Comparison of ENCODE assay signal across 19 cellular contexts in genomic region chr5:181220178-181220515, GRCh38. TPM values are rescaled to one million over a fixed set of nuclear protein-coding genes. Genes with fewer than 3 reads are reported as not detected.
DNase-seq lines count a peak whose midpoint lies in the region; ATAC-seq and TF ChIP-seq lines count a peak whose summit lies in the region.
"Had no signal": no experiment of that assay in that cellular context is flagged by ENCODE, and none has a peak within 500 bp of the region (broad histone marks: within the 10 kb centered on the region; RNA-seq: fewer than 3 reads in every experiment).

No MANE protein-coding gene starts in this region.

- 91 to 97% methylated on average over 5 to 7 of the region's 10 CpGs for WGBS in esophagus squamous epithelium, 2 donors

- POLR2A ChIA-PET in activated CD4-positive, alpha-beta T cell treated with anti-CD3 and anti-CD28 coated beads for 36 hours (lab: Charles Lee), result interaction anchor here (0.6 to 0.7 kb wide), 2 partner anchors 47 to 56 kb away, joined by 3 read pairs; no protein-coding TSS in a partner anchor
- POLR2A ChIA-PET in CD8-positive, alpha-beta memory T cell (lab: Charles Lee), result interaction anchor here (0.6 to 1.0 kb wide), 5 partner anchors 13 to 32 kb away, joined by 3 to 6 read pairs (median 3); no protein-coding TSS in a partner anchor

- H3K4me3 ChIP-seq in CD8-positive, alpha-beta memory T cell (ENCODE audit: low read length), result no peak overlapping the region
- H3K4me3 ChIP-seq in gastrocnemius medialis (no peak overlapping the region), esophagus squamous epithelium (no peak overlapping the region), colonic mucosa (no peak overlapping the region)
- H3K4me3 ChIP-seq: BLaER1, esophagus muscularis mucosa had no signal

- CTCF ChIA-PET in activated CD4-positive, alpha-beta T cell treated with anti-CD3 and anti-CD28 coated beads for 36 hours (lab: Charles Lee), result interaction anchor here (0.7 to 1.1 kb wide), 2 partner anchors 13 to 35 kb away, joined by 3 read pairs; no protein-coding TSS in a partner anchor
- CTCF ChIA-PET in CD8-positive, alpha-beta memory T cell (lab: Charles Lee), result interaction anchor here (1.1 to 2.1 kb wide), 3 partner anchors 9 to 30 kb away, joined by 3 to 8 read pairs (median 3); no protein-coding TSS in a partner anchor

- TF ChIP-seq POLR2A in gastrocnemius medialis (IDR thresholded peaks at IDR 0.05), result no peak
- TF ChIP-seq POLR2A in esophagus squamous epithelium (IDR thresholded peaks at IDR 0.05), result no peak

- H3K9me3 ChIP-seq in CD8-positive, alpha-beta memory T cell (ENCODE audit: low read length), result no peaks in the 10 kb centered on the region
- H3K9me3 ChIP-seq in gastrocnemius medialis, result no peaks in the 10 kb centered on the region
- H3K9me3 ChIP-seq in esophagus squamous epithelium, result no peaks in the 10 kb centered on the region
- no peaks in the 10 kb centered on the region for H3K9me3 ChIP-seq in colonic mucosa
- H3K9me3 ChIP-seq: BLaER1, esophagus muscularis mucosa had no signal

- H3K4me1 ChIP-seq in CD8-positive, alpha-beta memory T cell (ENCODE audit: insufficient read depth, low read length), result peaks cover 49% of the 10 kb centered on the region
- H3K4me1 ChIP-seq in gastrocnemius medialis (peaks cover 11 to 21% of the 10 kb centered on the region in 2 donors), esophagus squamous epithelium (peaks cover 20 to 66% (median 25%) of the 10 kb centered on the region in 3 donors), colonic mucosa (peaks cover 7% of the 10 kb centered on the region)

- peaks cover 6% of the 10 kb centered on the region for H3K36me3 Mint-ChIP-seq in activated CD4-positive, alpha-beta T cell treated with anti-CD3 and anti-CD28 coated beads for 36 hours (ENCODE audit: low read depth)
- peaks cover 0 to 36% (median 0%) of the 10 kb centered on the region in 3 donors for H3K36me3 Mint-ChIP-seq in CD8-positive, alpha-beta memory T cell
- no peaks in the 10 kb centered on the region for H3K36me3 Mint-ChIP-seq in activated naive CD8-positive, alpha-beta T cell
- H3K36me3 Mint-ChIP-seq in natural killer cell treated with Interleukin-12 subunit alpha and Interleukin-12 subunit beta and Interleukin-15 and Interleukin-18, amount 100 ng/mL, for 72 hours, result no peaks in the 10 kb centered on the region

- no peaks in the 10 kb centered on the region for H3K36me3 ChIP-seq in CD8-positive, alpha-beta memory T cell (ENCODE audit: insufficient read depth, low read length)
- H3K36me3 ChIP-seq in gastrocnemius medialis (no peaks in the 10 kb centered on the region), esophagus squamous epithelium (no peaks in the 10 kb centered on the region), colonic mucosa (no peaks in the 10 kb centered on the region)
- H3K36me3 ChIP-seq: BLaER1, esophagus muscularis mucosa, WERI-Rb-1 had no signal

- TF ChIP-seq CTCF in gastrocnemius medialis (IDR thresholded peaks at IDR 0.05 in 4 of 5, conservative IDR thresholded peaks at IDR 0.05 in 1 of 5) (no peak), esophagus squamous epithelium (IDR thresholded peaks at IDR 0.05) (no peak), colonic mucosa (IDR thresholded peaks at IDR 0.05) (no peak)

- H3K27me3 Mint-ChIP-seq in activated CD4-positive, alpha-beta T cell treated with anti-CD3 and anti-CD28 coated beads for 36 hours, result no peaks in the 10 kb centered on the region
- H3K27me3 Mint-ChIP-seq in CD8-positive, alpha-beta memory T cell, result peaks cover 4 to 31% of the 10 kb centered on the region in 2 donors
- no peaks in the 10 kb centered on the region for H3K27me3 Mint-ChIP-seq in activated naive CD8-positive, alpha-beta T cell
- no peaks in the 10 kb centered on the region for H3K27me3 Mint-ChIP-seq in natural killer cell treated with Interleukin-12 subunit alpha and Interleukin-12 subunit beta and Interleukin-15 and Interleukin-18, amount 100 ng/mL, for 72 hours

- H3K27ac Mint-ChIP-seq in activated CD4-positive, alpha-beta T cell treated with anti-CD3 and anti-CD28 coated beads for 36 hours, result no peak overlapping the region
- H3K27ac Mint-ChIP-seq in CD8-positive, alpha-beta memory T cell, result peak overlapping the region in 4 of 8 donors; percentile 17 to 100 (median 90)
- H3K27ac Mint-ChIP-seq in activated naive CD8-positive, alpha-beta T cell, result peak overlapping the region; percentile 54
- peak overlapping the region; percentile 69 to 99 for H3K27ac Mint-ChIP-seq in natural killer cell treated with Interleukin-12 subunit alpha and Interleukin-12 subunit beta and Interleukin-15 and Interleukin-18, amount 100 ng/mL, for 72 hours

- H3K4me3 Mint-ChIP-seq in activated CD4-positive, alpha-beta T cell treated with anti-CD3 and anti-CD28 coated beads for 36 hours, result peak overlapping the region; percentile 35
- peak overlapping the region in 6 of 7 donors; percentile 29 to 88 (median 54) for H3K4me3 Mint-ChIP-seq in CD8-positive, alpha-beta memory T cell
- H3K4me3 Mint-ChIP-seq in activated naive CD8-positive, alpha-beta T cell, result no peak overlapping the region
- peak overlapping the region; percentile 60 for H3K4me3 Mint-ChIP-seq in natural killer cell treated with Interleukin-12 subunit alpha and Interleukin-12 subunit beta and Interleukin-15 and Interleukin-18, amount 100 ng/mL, for 72 hours

- no peak overlapping the region for H3K27ac ChIP-seq in CD8-positive, alpha-beta memory T cell (ENCODE audit: low read depth, low read length)
- H3K27ac ChIP-seq in gastrocnemius medialis (no peak overlapping the region), esophagus squamous epithelium (no peak overlapping the region), colonic mucosa (no peak overlapping the region)
- H3K27ac ChIP-seq: BLaER1, esophagus muscularis mucosa, WERI-Rb-1 had no signal

- no peak overlapping the region for H3K9ac ChIP-seq in colonic mucosa (ENCODE audit: low read depth in 2 of 2, low read length in 2 of 2)
- H3K9ac ChIP-seq: BLaER1 had no signal

- in situ Hi-C loops in gastrocnemius medialis (cut with MboI; ENCODE audit: low sequenced_read_pairs in 4 of 4), result no loop called here

- DNase-seq in activated CD4-positive, alpha-beta T cell treated with anti-CD3 and anti-CD28 coated beads for 36 hours, result no peak
- no peak for DNase-seq in activated CD4-positive, alpha-beta T cell treated with anti-CD3 and anti-CD28 coated beads, Interleukin-2, amount 50 U/mL, for 48 hours
- no peak for DNase-seq in CD8-positive, alpha-beta memory T cell
- no peak for DNase-seq in natural killer cell treated with Interleukin-12 subunit alpha and Interleukin-12 subunit beta and Interleukin-15 and Interleukin-18, amount 100 ng/mL, for 72 hours (ENCODE audit: low spot score)
- no peak for DNase-seq in gastrocnemius medialis
- DNase-seq in esophagus squamous epithelium (lab: John Stamatoyannopoulos, UW), result no peak
- no peak for DNase-seq in colonic mucosa
- DNase-seq: 8988T; activated CD8-positive, alpha-beta memory T cell treated with anti-CD3 and anti-CD28 coated beads, Interleukin-2, amount 50 U/mL, for 48 hours; GOT3; left ventricle myocardium superior; NCI-H1417; NCI-H526; stimulated activated CD8-positive, alpha-beta memory T cell treated with anti-CD3 and anti-CD28 coated beads, Interleukin-4, amount 100 ng/mL, for 48 hours; WERI-Rb-1 had no signal

- no peak for ATAC-seq in activated CD4-positive, alpha-beta T cell treated with anti-CD3 and anti-CD28 coated beads for 36 hours
- ATAC-seq in natural killer cell treated with Interleukin-12 subunit alpha and Interleukin-12 subunit beta and Interleukin-15 and Interleukin-18, amount 100 ng/mL, for 72 hours, result no peak
- no peak for ATAC-seq in gastrocnemius medialis
- ATAC-seq: left ventricle myocardium superior, Right ventricle myocardium inferior had no signal

- intact Hi-C loops in activated CD4-positive, alpha-beta T cell treated with anti-CD3 and anti-CD28 coated beads for 36 hours (cut with DNase I, micrococcal nuclease), result no loop called here
- intact Hi-C loops in gastrocnemius medialis (cut with DNase I; ENCODE audit: low total_unique reads), result no loop called here
- intact Hi-C loops in esophagus squamous epithelium (cut with DNase I), result no loop called here
- intact Hi-C loops in colonic mucosa (cut with DNase I), result no loop called here

- H3K27me3 ChIP-seq in CD8-positive, alpha-beta memory T cell (ENCODE audit: insufficient read depth, low read length, poor library complexity, severe bottlenecking), result no peaks in the 10 kb centered on the region
- H3K27me3 ChIP-seq in gastrocnemius medialis (no peaks in the 10 kb centered on the region), esophagus squamous epithelium (no peaks in the 10 kb centered on the region), colonic mucosa (no peaks in the 10 kb centered on the region)
- H3K27me3 ChIP-seq: esophagus muscularis mucosa had no signal

- H3K9me3 Mint-ChIP-seq in activated CD4-positive, alpha-beta T cell treated with anti-CD3 and anti-CD28 coated beads for 36 hours (ENCODE audit: low read depth), result no peaks in the 10 kb centered on the region
- H3K9me3 Mint-ChIP-seq in CD8-positive, alpha-beta memory T cell, result peaks cover 0 to 13% (median 11%) of the 10 kb centered on the region in 5 donors
- H3K9me3 Mint-ChIP-seq in activated naive CD8-positive, alpha-beta T cell (ENCODE audit: low read depth), result no peaks in the 10 kb centered on the region
- H3K9me3 Mint-ChIP-seq in natural killer cell treated with Interleukin-12 subunit alpha and Interleukin-12 subunit beta and Interleukin-15 and Interleukin-18, amount 100 ng/mL, for 72 hours, result no peaks in the 10 kb centered on the region

- H3K4me1 Mint-ChIP-seq in activated CD4-positive, alpha-beta T cell treated with anti-CD3 and anti-CD28 coated beads for 36 hours, result peaks cover 60% of the 10 kb centered on the region
- peaks cover 61 to 74% (median 61%) of the 10 kb centered on the region in 3 donors for H3K4me1 Mint-ChIP-seq in CD8-positive, alpha-beta memory T cell
- peaks cover 51% of the 10 kb centered on the region for H3K4me1 Mint-ChIP-seq in activated naive CD8-positive, alpha-beta T cell (ENCODE audit: low read depth)
- H3K4me1 Mint-ChIP-seq in natural killer cell treated with Interleukin-12 subunit alpha and Interleukin-12 subunit beta and Interleukin-15 and Interleukin-18, amount 100 ng/mL, for 72 hours (ENCODE audit: low read depth in 2 of 2), result peaks cover 65 to 70% of the 10 kb centered on the region in 2 donors

RNA-seq across cellular contexts. Expression of gene TRIM41, which starts 2.9 kb away (rescaled TPM):
- total RNA-seq in activated CD4-positive, alpha-beta T cell treated with anti-CD3 and anti-CD28 coated beads for 36 hours, result 10 to 100 TPM; 27.0 to 30.7 TPM
- total RNA-seq in CD8-positive, alpha-beta memory T cell, result 10 to 100 TPM; 35.2 to 42.7 TPM
- 2.2 TPM for polyA plus RNA-seq in CD8-positive, alpha-beta memory T cell
- total RNA-seq in natural killer cell treated with Interleukin-12 subunit alpha and Interleukin-12 subunit beta and Interleukin-15 and Interleukin-18, amount 100 ng/mL, for 72 hours, result 10 to 100 TPM; 29.5 to 50.6 TPM
- total RNA-seq in gastrocnemius medialis (10 to 100 TPM; 15.6 to 23.5 (median 21.6) TPM), esophagus squamous epithelium (10 to 100 TPM; 12.0 to 22.1 (median 13.8) TPM), colonic mucosa (10 to 100 TPM; 22.2 to 41.1 TPM)

RNA-seq across cellular contexts. Expression of gene TRIM7, which starts 15.2 kb away (rescaled TPM):
- total RNA-seq in activated CD4-positive, alpha-beta T cell treated with anti-CD3 and anti-CD28 coated beads for 36 hours, result 1 to 10 TPM; 1.4 to 1.6 TPM
- 1 to 10 TPM; 2.2 to 2.3 TPM for total RNA-seq in CD8-positive, alpha-beta memory T cell
- polyA plus RNA-seq in CD8-positive, alpha-beta memory T cell, result 0.74 TPM
- 1 to 10 TPM in 1 of 2 donors, not detected in 1; 1.3 TPM for total RNA-seq in natural killer cell treated with Interleukin-12 subunit alpha and Interleukin-12 subunit beta and Interleukin-15 and Interleukin-18, amount 100 ng/mL, for 72 hours
- total RNA-seq in gastrocnemius medialis (10 to 100 TPM; 27.9 to 58.4 (median 47.1) TPM), esophagus squamous epithelium (10 to 100 TPM; 44.8 to 80.6 (median 54.5) TPM), colonic mucosa (1 to 10 TPM; 6.8 to 8.7 TPM)

RNA-seq across cellular contexts. Expression of gene RACK1, which starts 23.6 kb away (rescaled TPM):
- total RNA-seq in activated CD4-positive, alpha-beta T cell treated with anti-CD3 and anti-CD28 coated beads for 36 hours, result 1,000 to 10,000 TPM; 2,724 to 3,901 TPM
- total RNA-seq in CD8-positive, alpha-beta memory T cell, result 1,000 to 10,000 TPM; 2,341 to 2,398 TPM
- polyA plus RNA-seq in CD8-positive, alpha-beta memory T cell, result 1,821 TPM
- 1,000 to 10,000 TPM; 1,525 to 1,671 TPM for total RNA-seq in natural killer cell treated with Interleukin-12 subunit alpha and Interleukin-12 subunit beta and Interleukin-15 and Interleukin-18, amount 100 ng/mL, for 72 hours
- total RNA-seq in gastrocnemius medialis, result 1,000 to 10,000 TPM; 1,697 to 2,187 (median 1,957) TPM
- total RNA-seq in esophagus squamous epithelium, result 1,000 to 10,000 TPM; 1,705 to 2,735 (median 2,064) TPM
- total RNA-seq in colonic mucosa, result 1,000 to 10,000 TPM; 1,252 to 1,403 TPM

RNA-seq across cellular contexts. Expression of gene TRIM52, which starts 40.8 kb away (rescaled TPM):
- total RNA-seq in activated CD4-positive, alpha-beta T cell treated with anti-CD3 and anti-CD28 coated beads for 36 hours, result 10 to 100 TPM; 10.4 to 13.1 TPM
- total RNA-seq in CD8-positive, alpha-beta memory T cell, result 10 to 100 TPM; 14.1 to 17.1 TPM
- 46.3 TPM for polyA plus RNA-seq in CD8-positive, alpha-beta memory T cell
- total RNA-seq in natural killer cell treated with Interleukin-12 subunit alpha and Interleukin-12 subunit beta and Interleukin-15 and Interleukin-18, amount 100 ng/mL, for 72 hours, result 10 to 100 TPM; 22.3 to 33.2 TPM
- total RNA-seq in gastrocnemius medialis, result 1 to 10 TPM; 1.3 to 4.9 (median 3.4) TPM
- total RNA-seq in esophagus squamous epithelium, result 10 to 100 TPM in 1 of 4 donors, 1 to 10 TPM in 3; 2.0 to 11.1 (median 3.3) TPM
- total RNA-seq in colonic mucosa, result 10 to 100 TPM in 1 of 2 donors, 1 to 10 TPM in 1; 9.8 to 13.5 TPM
